In genomic region chr11:16040151-16040550, GRCh38 we compare ENCODE assay signal across 34 cellular contexts.
"Had no signal": no experiment of that assay in that cellular context is flagged by ENCODE, and none has a peak within 500 bp of the region (broad histone marks: within the 10 kb centered on the region; RNA-seq: fewer than 3 reads in every experiment).

No MANE protein-coding gene starts in this region.

- H3K4me1 ChIP-seq: adrenal gland, body of pancreas, esophagus squamous epithelium, parathyroid adenoma, psoas muscle, right atrium auricular region, suprapubic skin, tibial artery, upper lobe of right lung had no signal

- H3K9me3 ChIP-seq: adrenal gland, body of pancreas, esophagus squamous epithelium, psoas muscle, right atrium auricular region, suprapubic skin, tibial artery, upper lobe of right lung had no signal

- H3K9ac ChIP-seq: parathyroid adenoma had no signal

- H3K4me3 ChIP-seq: adrenal gland, body of pancreas, esophagus squamous epithelium, hepatocyte, psoas muscle, right atrium auricular region, suprapubic skin, tibial artery, upper lobe of right lung had no signal

- H3K27me3 ChIP-seq: adrenal gland, body of pancreas, esophagus squamous epithelium, hepatocyte, right atrium auricular region, suprapubic skin, tibial artery, upper lobe of right lung had no signal

- ATAC-seq: activated CD4-positive, CD25-positive, alpha-beta regulatory T cell treated with anti-CD3 and anti-CD28 coated beads, Interleukin-2, amount 50 U/mL, for 24 hours; body of pancreas; left cardiac atrium; naive thymus-derived CD4-positive, alpha-beta T cell; psoas muscle; upper lobe of right lung had no signal

- FAIRE-seq: keratinocyte, TTC549 had no signal

- H3K36me3 ChIP-seq: adrenal gland, right atrium auricular region, suprapubic skin, tibial artery, upper lobe of right lung had no signal

- H3K27ac ChIP-seq: adrenal gland, body of pancreas, epithelial cell of prostate, esophagus squamous epithelium, hepatocyte, parathyroid adenoma, psoas muscle, right atrium auricular region, suprapubic skin, tibial artery, upper lobe of right lung, VCaP had no signal

- DNase-seq: activated CD4-positive, alpha-beta T cell treated with anti-CD3 and anti-CD28 coated beads for 48 hours; activated CD4-positive, alpha-beta T cell treated with anti-CD3 and anti-CD28 coated beads, Interleukin-2, amount 50 U/mL, for 48 hours; activated CD8-positive, alpha-beta memory T cell treated with anti-CD3 and anti-CD28 coated beads for 24 hours; activated effector memory CD4-positive, alpha-beta T cell treated with Interleukin-2 at 50 U/mL for 16 hours; activated naive CD4-positive, alpha-beta T cell treated with anti-CD3 and anti-CD28 coated beads for 36 hours; activated naive CD8-positive, alpha-beta T cell treated with anti-CD3 and anti-CD28 coated beads for 36 hours; adrenal gland; aorta; body of pancreas; dermis blood vessel endothelial cell; effector CD4-positive, alpha-beta T cell; esophagus squamous epithelium; glutamatergic neuron; left cardiac atrium; mammary epithelial cell; midbrain; naive thymus-derived CD4-positive, alpha-beta T cell; occipital lobe; psoas muscle; stimulated activated CD4-positive, alpha-beta T cell treated with anti-CD3 and anti-CD28 coated beads, Interleukin-15, amount 100 ng/mL, for 24 hours; stimulated activated CD4-positive, alpha-beta T cell treated with anti-CD3 and anti-CD28 coated beads, Interleukin-2, amount 100 ng/mL, for 24 hours; stimulated activated naive CD4-positive, alpha-beta T cell; T-helper 9 cell; tibial artery; upper lobe of right lung had no signal

- H3K79me2 ChIP-seq: hepatocyte, parathyroid adenoma had no signal

- H3K4me2 ChIP-seq: hepatocyte had no signal

- H2AFZ ChIP-seq: hepatocyte, parathyroid adenoma had no signal
